In genomic region chr12:127760357-127760756, GRCh38 we compare ENCODE assay signal across 23 cellular contexts.
"Had no signal": no experiment of that assay in that cellular context is flagged by ENCODE, and none has a peak within 500 bp of the region (broad histone marks: within the 10 kb centered on the region; RNA-seq: fewer than 3 reads in every experiment).

No MANE protein-coding gene starts in this region.

- H3K36me3 ChIP-seq: esophagus squamous epithelium, gastrocnemius medialis, heart right ventricle, left lung, lower lobe of right lung had no signal

- H3K9me3 ChIP-seq: gastrocnemius medialis, lower lobe of right lung, mucosa of descending colon had no signal

- ATAC-seq: effector memory CD8-positive, alpha-beta T cell; esophagus mucosa; gastrocnemius medialis; heart right ventricle; left cardiac atrium; left lung; left ventricle myocardium superior; lower lobe of right lung; mucosa of descending colon; naive thymus-derived CD8-positive, alpha-beta T cell had no signal

- H3K27ac ChIP-seq: coronary artery, epithelial cell of prostate, esophagus squamous epithelium, gastrocnemius medialis, heart right ventricle, left lung, lower lobe of right lung had no signal

- H3K4me3 ChIP-seq: coronary artery, esophagus squamous epithelium, gastrocnemius medialis, heart right ventricle, left lung, lower lobe of right lung, mucosa of descending colon had no signal

- H3K4me1 ChIP-seq: esophagus squamous epithelium, gastrocnemius medialis, heart right ventricle, left lung, lower lobe of right lung had no signal

- DNase-seq: dermis blood vessel endothelial cell; effector CD8-positive, alpha-beta T cell; effector memory CD8-positive, alpha-beta T cell; endodermal cell; erythroblast; esophagus squamous epithelium; foreskin fibroblast; foreskin melanocyte; gastrocnemius medialis; glutamatergic neuron; heart right ventricle; hippocampal formation; left cardiac atrium; left lung; left ventricle myocardium superior; lower lobe of right lung; mesenchymal stem cell; mucosa of descending colon; naive B cell; naive thymus-derived CD8-positive, alpha-beta T cell had no signal
